ENCODE assay signal across 8 cellular contexts in the genomic region with DNA sequence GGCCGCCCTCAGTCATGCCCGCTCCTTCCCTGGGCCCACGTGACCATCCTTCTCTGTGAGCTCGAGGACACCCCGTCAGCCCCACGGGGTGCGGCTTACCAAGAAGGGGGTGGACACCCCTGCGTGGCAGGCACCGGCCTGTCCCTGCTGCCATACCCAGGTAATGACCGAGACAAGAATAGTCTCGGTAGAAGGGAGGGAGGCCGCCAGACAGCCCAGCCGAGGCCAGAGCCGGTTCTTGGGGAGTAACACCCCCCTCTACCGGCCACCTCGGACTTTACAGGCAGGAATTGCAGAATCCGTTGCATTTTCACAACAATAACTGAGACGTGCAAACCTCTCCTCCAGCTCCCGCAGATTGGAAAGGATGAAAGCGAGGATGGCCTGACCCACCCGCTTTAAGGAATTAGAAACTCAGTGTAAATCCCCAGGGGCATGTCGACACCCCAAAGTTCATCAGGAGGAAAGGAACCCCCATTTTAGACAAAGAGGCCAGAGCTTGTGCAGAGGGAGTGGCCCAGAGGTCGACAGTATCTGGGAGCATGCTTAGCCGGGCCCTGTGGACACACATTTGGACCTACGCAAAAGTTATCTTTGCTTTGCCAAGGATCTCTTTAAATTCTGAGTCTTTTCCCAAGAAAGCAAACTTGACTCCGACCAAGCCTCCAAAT.
DNase-seq lines count a peak whose midpoint lies in the region; ATAC-seq and TF ChIP-seq lines count a peak whose summit lies in the region.

No MANE protein-coding gene starts in this region.

- H3K36me3 Mint-ChIP-seq in activated T-cell treated with anti-CD3 and anti-CD28 coated beads, Interleukin-2, amount 50 U/mL, for 72 hours (ENCODE audit: insufficient read depth in 2 of 2): no peaks in the 10 kb centered on the region
- no peaks in the 10 kb centered on the region for H3K36me3 Mint-ChIP-seq in progenitor cell of endocrine pancreas (ENCODE audit: insufficient read depth)

- ATAC-seq in GM19438 (IDR thresholded peaks at IDR 0.05; ENCODE audit: low read depth, unreplicated experiment): peak; percentile 62
- ATAC-seq in activated T-cell treated with anti-CD3 and anti-CD28 coated beads, Interleukin-2, amount 50 U/mL, for 72 hours (replicated peaks in 1 of 2): peak; percentile 18 to 49
- no peak for ATAC-seq in GM21723 (IDR thresholded peaks at IDR 0.05; ENCODE audit: unreplicated experiment)

- H3K9me3 Mint-ChIP-seq in activated T-cell treated with anti-CD3 and anti-CD28 coated beads, Interleukin-2, amount 50 U/mL, for 72 hours: no peaks in the 10 kb centered on the region
- no peaks in the 10 kb centered on the region for H3K9me3 Mint-ChIP-seq in progenitor cell of endocrine pancreas (ENCODE audit: low read depth)

- DNase-seq in ACHN: peak; percentile 27
- peak; percentile 9 for DNase-seq in NOMO-1 treated with dmso at 0.1 percent for 144 hours (lab: John Stamatoyannopoulos, UW; ENCODE audit: unreplicated experiment)
- peak; percentile 39 to 44 for DNase-seq in activated T-cell treated with anti-CD3 and anti-CD28 coated beads, Interleukin-2, amount 50 U/mL, for 72 hours
- DNase-seq in glomerular visceral epithelial cell (ENCODE audit: extremely low spot score): peak; percentile 62
- peak; percentile 67 for DNase-seq in progenitor cell of endocrine pancreas (ENCODE audit: low spot score, unreplicated experiment)
- no peak for DNase-seq in DMS79 (lab: John Stamatoyannopoulos, UW)

- peak; percentile 78 for TF ChIP-seq CTCF in progenitor cell of endocrine pancreas (IDR thresholded peaks at IDR 0.05; ENCODE audit: unreplicated experiment)

- no peaks in the 10 kb centered on the region for H3K4me1 Mint-ChIP-seq in activated T-cell treated with anti-CD3 and anti-CD28 coated beads, Interleukin-2, amount 50 U/mL, for 72 hours (ENCODE audit: low read depth)
- no peaks in the 10 kb centered on the region for H3K4me1 Mint-ChIP-seq in progenitor cell of endocrine pancreas (ENCODE audit: low read depth)

- no peak overlapping the region for H3K4me3 Mint-ChIP-seq in activated T-cell treated with anti-CD3 and anti-CD28 coated beads, Interleukin-2, amount 50 U/mL, for 72 hours
- H3K4me3 Mint-ChIP-seq in progenitor cell of endocrine pancreas (ENCODE audit: low read depth): no peak overlapping the region

- in situ Hi-C loops in ACHN (cut with HindIII; ENCODE audit: low pct_ligation_motif_present, low pct_unique_long_range_greater_than_20kb, low sequenced_read_pairs): no loop called here

- H3K27me3 Mint-ChIP-seq in activated T-cell treated with anti-CD3 and anti-CD28 coated beads, Interleukin-2, amount 50 U/mL, for 72 hours (ENCODE audit: low read depth): peaks cover 10% of the 10 kb centered on the region
- peaks cover 59% of the 10 kb centered on the region for H3K27me3 Mint-ChIP-seq in progenitor cell of endocrine pancreas

- H3K27ac Mint-ChIP-seq in activated T-cell treated with anti-CD3 and anti-CD28 coated beads, Interleukin-2, amount 50 U/mL, for 72 hours: no peak overlapping the region
- no peak overlapping the region for H3K27ac Mint-ChIP-seq in progenitor cell of endocrine pancreas
